Comparison of ENCODE assay signal across 9 cellular contexts in genomic region chr13:46687810-46688209, GRCh38.
DNase-seq lines count a peak whose midpoint lies in the region; ATAC-seq and TF ChIP-seq lines count a peak whose summit lies in the region.
"Had no signal": no experiment of that assay in that cellular context is flagged by ENCODE, and none has a peak within 500 bp of the region (broad histone marks: within the 10 kb centered on the region; RNA-seq: fewer than 3 reads in every experiment).

No MANE protein-coding gene starts in this region.

- no peak for DNase-seq in CD4-positive, CD25-positive, alpha-beta regulatory T cell
- DNase-seq in RKO (ENCODE audit: low spot score): peak; percentile 11
- DNase-seq in left ventricle myocardium inferior: no peak
- no peak for DNase-seq in DMS79 (lab: John Stamatoyannopoulos, UW)
- DNase-seq in sciatic nerve (ENCODE audit: low spot score): no peak
- DNase-seq: SHP77 had no signal

- H3K4me1 ChIP-seq in CD4-positive, CD25-positive, alpha-beta regulatory T cell (ENCODE audit: control insufficient read depth, insufficient read depth, low read length, poor library complexity, severe bottlenecking): peaks cover 5% of the 10 kb centered on the region
- H3K4me1 ChIP-seq in left ventricle myocardium inferior: peaks cover 69% of the 10 kb centered on the region

- H3K4me3 Mint-ChIP-seq in CD4-positive, CD25-positive, alpha-beta regulatory T cell: no peak overlapping the region

- peaks cover 0 to 2% (median 0%) of the 10 kb centered on the region in 7 donors for H3K9me3 Mint-ChIP-seq in CD4-positive, CD25-positive, alpha-beta regulatory T cell

- peaks cover 5% of the 10 kb centered on the region for H3K36me3 ChIP-seq in CD4-positive, CD25-positive, alpha-beta regulatory T cell (ENCODE audit: control insufficient read depth, insufficient read depth, low read length)
- H3K36me3 ChIP-seq in left ventricle myocardium inferior: peaks cover 4% of the 10 kb centered on the region

- H3K27me3 ChIP-seq in CD4-positive, CD25-positive, alpha-beta regulatory T cell (ENCODE audit: control insufficient read depth, insufficient read depth, low read length): no peaks in the 10 kb centered on the region
- H3K27me3 ChIP-seq in left ventricle myocardium inferior (ENCODE audit: low read depth): no peaks in the 10 kb centered on the region

- H3K4me3 ChIP-seq in CD4-positive, CD25-positive, alpha-beta regulatory T cell (ENCODE audit: low read depth, low read length): no peak overlapping the region
- H3K4me3 ChIP-seq in left ventricle myocardium inferior: no peak overlapping the region

- intact Hi-C loops in left ventricle myocardium inferior (cut with micrococcal nuclease) (no loop called here), sciatic nerve (cut with DNase I) (no loop called here)

- peak overlapping the region in 1 of 3 donors; percentile 52 for H3K27ac Mint-ChIP-seq in CD4-positive, CD25-positive, alpha-beta regulatory T cell

- no peak overlapping the region for H3K27ac ChIP-seq in CD4-positive, CD25-positive, alpha-beta regulatory T cell (ENCODE audit: insufficient read depth, low read length, poor library complexity, severe bottlenecking)
- peak overlapping the region; percentile 22 for H3K27ac ChIP-seq in left ventricle myocardium inferior (replicated peaks)

- H3K4me1 Mint-ChIP-seq in CD4-positive, CD25-positive, alpha-beta regulatory T cell: peaks cover 10 to 18% (median 13%) of the 10 kb centered on the region in 4 donors

- TF ChIP-seq CTCF in left ventricle myocardium inferior (IDR thresholded peaks at IDR 0.05; ENCODE audit: borderline replicate concordance): no peak

- peaks cover 32% of the 10 kb centered on the region for H3K36me3 Mint-ChIP-seq in CD4-positive, CD25-positive, alpha-beta regulatory T cell

- peak; percentile 58 to 63 for ATAC-seq in CD4-positive, CD25-positive, alpha-beta regulatory T cell (ENCODE audit: low read depth in 2 of 2)
- ATAC-seq in GM21360 (IDR thresholded peaks at IDR 0.05; ENCODE audit: unreplicated experiment) (peak; percentile 49), GM18870 (IDR thresholded peaks at IDR 0.05; ENCODE audit: unreplicated experiment) (no peak), sciatic nerve (no peak), HG03432 (IDR thresholded peaks at IDR 0.05; ENCODE audit: unreplicated experiment) (no peak)

- no peaks in the 10 kb centered on the region for H3K9me3 ChIP-seq in CD4-positive, CD25-positive, alpha-beta regulatory T cell (ENCODE audit: control insufficient read depth in 2 of 2, low read length in 2 of 2)
- H3K9me3 ChIP-seq in left ventricle myocardium inferior (replicated peaks): no peaks in the 10 kb centered on the region

- no peaks in the 10 kb centered on the region for H3K27me3 Mint-ChIP-seq in CD4-positive, CD25-positive, alpha-beta regulatory T cell

Comparison
In these comparisons a context has a peak if more than half of its experiments do, and no peak if none do; other contexts are left out.
1. ATAC-seq: peak in CD4-positive, CD25-positive, alpha-beta regulatory T cell (2 of 2) and GM21360 (single experiment); none in GM18870 (single experiment), sciatic nerve (single experiment) and HG03432 (single experiment).